Comparison of ENCODE assay signal across 8 cellular contexts in the genomic region with DNA sequence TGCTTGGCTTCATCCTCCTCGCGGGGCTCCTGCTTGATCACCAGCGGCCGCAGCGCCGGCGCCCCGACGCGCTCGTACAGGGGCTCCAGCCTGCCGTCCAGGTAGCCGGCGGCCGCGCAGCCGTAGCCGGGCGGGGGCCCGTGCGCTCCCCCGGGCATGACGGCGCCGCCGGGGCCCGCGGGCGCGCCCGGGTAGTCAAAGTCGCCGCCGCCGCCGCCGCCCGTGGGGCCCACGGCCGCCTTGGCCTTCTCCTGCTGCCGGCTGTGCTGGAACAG. TPM values are rescaled to one million over a fixed set of nuclear protein-coding genes. Genes with fewer than 3 reads are reported as not detected.
DNase-seq lines count a peak whose midpoint lies in the region; FAIRE-seq and TF ChIP-seq lines count a peak whose summit lies in the region.

No MANE protein-coding gene starts in this region.

- H3K27ac ChIP-seq in GM23248 (no peak overlapping the region), ascending aorta (peak overlapping the region in 1 of 2 donors; percentile 46), layer of hippocampus (ENCODE audit: low read depth, low read length) (peak overlapping the region; percentile 46), stomach (peak overlapping the region; percentile 78 to 95 (median 91)), adrenal gland (peak overlapping the region in 1 of 5 donors; percentile 31)

- H3K36me3 ChIP-seq in GM23248 (ENCODE audit: low read depth): no peaks in the 10 kb centered on the region
- H3K36me3 ChIP-seq in ascending aorta: no peaks in the 10 kb centered on the region
- H3K36me3 ChIP-seq in stomach: no peaks in the 10 kb centered on the region
- H3K36me3 ChIP-seq in adrenal gland (replicated peaks in 1 of 2): no peaks in the 10 kb centered on the region

- TF ChIP-seq CTCF in ascending aorta (IDR thresholded peaks at IDR 0.05) (no peak), stomach (IDR thresholded peaks at IDR 0.05) (no peak), adrenal gland (IDR thresholded peaks at IDR 0.05) (no peak)

- H3K27me3 ChIP-seq in GM23248 (replicated peaks; ENCODE audit: insufficient read depth): peaks cover 36% of the 10 kb centered on the region
- H3K27me3 ChIP-seq in ascending aorta: peaks cover 4% of the 10 kb centered on the region
- peaks cover 8% of the 10 kb centered on the region for H3K27me3 ChIP-seq in layer of hippocampus (ENCODE audit: control insufficient read depth, insufficient read depth, low read length)
- H3K27me3 ChIP-seq in stomach: peaks cover 0 to 31% (median 0%) of the 10 kb centered on the region in 3 donors
- H3K27me3 ChIP-seq in adrenal gland: no peaks in the 10 kb centered on the region

- TF ChIP-seq EP300 in stomach (IDR thresholded peaks at IDR 0.05): no peak

- FAIRE-seq in RCC 7860 (lab: Jason Lieb, UNC): no peak

- H3K9ac ChIP-seq in GM23248: no peak overlapping the region

- H3K4me3 ChIP-seq in GM23248 (peak overlapping the region; percentile 83), ascending aorta (peak overlapping the region; percentile 84 to 88), stomach (peak overlapping the region; percentile 73 to 98 (median 86)), adrenal gland (peak overlapping the region in 1 of 4 donors; percentile 65)

- 1 to 2% methylated on average over 15 to 30 of the region's 41 CpGs for WGBS in GM23248 (ENCODE audit: low coverage in 1 of 2, low lambda C conversion rate in 2 of 2, missing lambda C conversion rate in 2 of 2), 2 experiments
- 0% methylated on average over 1 to 41 of the region's 41 CpGs for WGBS in stomach, 5 donors
- WGBS in adrenal gland, 4 donors: 1% methylated on average over 41 of the region's 41 CpGs; no CpG with 5 or more reads in 2 of the 4 donors

- H4K20me1 ChIP-seq in GM23248 (ENCODE audit: insufficient read depth): no peaks in the 10 kb centered on the region

- no peaks in the 10 kb centered on the region for H3K9me2 ChIP-seq in GM23248 (ENCODE audit: insufficient read depth)

- H3K79me2 ChIP-seq in GM23248 (ENCODE audit: insufficient read depth): no peaks in the 10 kb centered on the region

- H3F3A ChIP-seq in GM23248 (ENCODE audit: insufficient read depth): no peaks in the 10 kb centered on the region

- H2AFZ ChIP-seq in GM23248: peak overlapping the region; percentile 74

- TF ChIP-seq POLR2A in stomach (IDR thresholded peaks at IDR 0.05) (no peak), adrenal gland (IDR thresholded peaks at IDR 0.05) (no peak)

- intact Hi-C loops in ascending aorta (cut with DNase I) (loop anchor here (1.0 to 10.0 kb wide), 4 partner anchors 71 to 330 kb away; partner anchors contain the start of genes CEBPG, CEP89 and FAAP24), stomach (cut with DNase I; ENCODE audit: low total_unique reads) (no loop called here), adrenal gland (cut with DNase I) (loop anchor here in 1 of 2 donors (10.0 kb wide), 1 partner anchor 73 kb away; the partner anchor contains the start of gene CEBPG)

- peak; percentile 19 for DNase-seq in GM23248
- no peak for DNase-seq in ascending aorta (ENCODE audit: low spot score in 2 of 2)
- no peak for DNase-seq in stomach
- DNase-seq in RCC 7860 (ENCODE audit: low spot score): no peak
- DNase-seq in NCI-H2107 treated with DMSO at 0.1 percent for 48 hours (lab: John Stamatoyannopoulos, UW; ENCODE audit: unreplicated experiment): no peak
- DNase-seq in adrenal gland: no peak
- DNase-seq in superior temporal gyrus (ENCODE audit: extremely low spot score): no peak

- in situ Hi-C loops in GM23248 (cut with MboI): no loop called here

- no peak overlapping the region for H3K4me2 ChIP-seq in GM23248 (ENCODE audit: unreplicated experiment)

- H3K4me1 ChIP-seq in GM23248 (ENCODE audit: insufficient read depth): no peaks in the 10 kb centered on the region
- peaks cover 10 to 16% of the 10 kb centered on the region in 2 donors for H3K4me1 ChIP-seq in ascending aorta
- peaks cover 46 to 85% (median 73%) of the 10 kb centered on the region in 4 donors for H3K4me1 ChIP-seq in stomach
- peaks cover 0 to 24% of the 10 kb centered on the region in 2 donors for H3K4me1 ChIP-seq in adrenal gland (replicated peaks in 1 of 2)

- H3K9me3 ChIP-seq in GM23248 (ENCODE audit: low read depth): no peaks in the 10 kb centered on the region
- no peaks in the 10 kb centered on the region for H3K9me3 ChIP-seq in ascending aorta
- no peaks in the 10 kb centered on the region for H3K9me3 ChIP-seq in stomach
- H3K9me3 ChIP-seq in adrenal gland (replicated peaks in 1 of 3): no peaks in the 10 kb centered on the region

RNA-seq across cellular contexts. Expression of gene CEBPA, which starts 0.5 kb away (rescaled TPM):
- total RNA-seq in GM23248 (2014; rRNA removed; shearing (Covaris generic)): 0.22 and 0.63 TPM in 2 replicates
- polyA plus RNA-seq in GM23248 (2016; fragmentation: Nextera tagmentation; extraction: Ambion mirVana) (not detected in 2 replicates), stomach (10 to 100 TPM; 14.6 to 22.6 (median 19.1) TPM), adrenal gland (10 to 100 TPM in 2 of 3 donors, under 1 TPM in 1; 0.60 to 29.9 (median 10.1) TPM)
- total RNA-seq in ascending aorta (14.9 TPM), stomach (100 to 1,000 TPM in 1 of 5 donors, 10 to 100 TPM in 3, 1 to 10 TPM in 1; 9.9 to 167 (median 18.7) TPM), adrenal gland (10 to 100 TPM in 1 of 8 donors, 1 to 10 TPM in 7; 1.6 to 12.5 (median 7.1) TPM)
